Comparison of ENCODE assay signal across 1 cellular context in genomic region chr20:63626424-63627128, GRCh38.
TF ChIP-seq lines count a peak whose summit lies in the region.

Gene GMEB2, minus strand, starts transcription at chr20:63627101. Its CDS starts 7,704 bp downstream, at chr20:63619397.

TF ChIP-seq in A549, 52 proteins besides CTCF, POLR2A, EP300 and RAD21 (continued from another document):
- TF ChIP-seq BCL3 (IDR thresholded peaks at IDR 0.05) = peak; percentile 79; the same call in 1 of the 3 replicates
- TF ChIP-seq ESRRA (IDR thresholded peaks at IDR 0.05; ENCODE audit: borderline replicate concordance, low read length) = no peak
- TF ChIP-seq PHF8 (IDR thresholded peaks at IDR 0.05; ENCODE audit: borderline replicate concordance, low read depth) = peak; percentile 78; the same call in 1 of the 2 replicates
- TF ChIP-seq KDM1A (IDR thresholded peaks at IDR 0.05; ENCODE audit: low read depth) = no peak
- no peak for TF ChIP-seq SREBF2 (IDR thresholded peaks at IDR 0.05)
- no peak for TF ChIP-seq NR3C1 (IDR thresholded peaks at IDR 0.05)
- peak; percentile 79 to 83 for TF ChIP-seq JUN (IDR thresholded peaks at IDR 0.05)
